1 cellular context compared by ENCODE assay signal in the genomic region with DNA sequence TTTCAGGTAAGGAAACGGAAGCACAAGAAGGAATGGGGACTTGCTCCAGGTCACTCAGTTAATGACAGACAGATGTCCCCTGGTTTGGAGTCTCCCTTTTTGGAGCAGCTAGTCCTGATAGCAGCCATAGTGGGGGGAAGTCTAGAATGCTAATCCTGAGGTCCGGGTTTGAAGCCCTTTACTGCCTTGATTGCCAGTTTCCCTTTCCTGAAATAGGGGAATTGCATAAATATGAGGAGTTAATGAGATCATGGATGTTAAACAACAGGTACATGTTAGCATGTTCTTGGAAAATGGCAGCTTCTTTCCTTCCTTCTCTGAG.
TF ChIP-seq lines count a peak whose summit lies in the region.

No MANE protein-coding gene starts in this region.

TF ChIP-seq in HepG2, 621 proteins besides CTCF, POLR2A, EP300 and RAD21:
- TF ChIP-seq ZNF510 (CRISPR knock-in tag; IDR thresholded peaks at IDR 0.05; ENCODE audit: low read depth) (0 out of 2 replicates have a peak, but pooled peaks have one; percentile 34), ZNF775 (CRISPR knock-in tag; IDR thresholded peaks at IDR 0.05; ENCODE audit: borderline replicate concordance) (peak; percentile 28; the same call in 1 of the 2 replicates), ZFP1 (CRISPR knock-in tag; IDR thresholded peaks at IDR 0.05) (0 out of 2 replicates have a peak, but pooled peaks have one; percentile 18), ZBTB1 (CRISPR knock-in tag; IDR thresholded peaks at IDR 0.05; ENCODE audit: borderline replicate concordance) (no peak), SNAI1 (CRISPR knock-in tag; IDR thresholded peaks at IDR 0.05; ENCODE audit: borderline replicate concordance) (0 out of 2 replicates have a peak, but pooled peaks have one; percentile 9), KLF16 (CRISPR knock-in tag; IDR thresholded peaks at IDR 0.05) (0 out of 4 replicates have a peak, but pooled peaks of 1 of the 2 experiments have one; percentile 44), ZNF136 (CRISPR knock-in tag; IDR thresholded peaks at IDR 0.05; ENCODE audit: low read depth) (no peak), MTF2 (CRISPR knock-in tag; IDR thresholded peaks at IDR 0.05; ENCODE audit: borderline replicate concordance) (peak; percentile 95; the same call in 1 of the 2 replicates), NFE2L1 (CRISPR knock-in tag; IDR thresholded peaks at IDR 0.05; ENCODE audit: borderline replicate concordance) (no peak), HHEX (CRISPR knock-in tag; IDR thresholded peaks at IDR 0.05) (0 out of 2 replicates have a peak, but pooled peaks have one; percentile 9), GFI1 (CRISPR knock-in tag; IDR thresholded peaks at IDR 0.05; ENCODE audit: borderline replicate concordance) (peak; percentile 45; the same call in 1 of the 2 replicates), GATAD2A (CRISPR knock-in tag; IDR thresholded peaks at IDR 0.05) (peak; percentile 8; the same call in 1 of the 2 replicates), SATB2 (CRISPR knock-in tag; IDR thresholded peaks at IDR 0.05) (no peak), ZNF251 (CRISPR knock-in tag; IDR thresholded peaks at IDR 0.05) (0 out of 2 replicates have a peak, but pooled peaks have one; percentile 1), NAIF1 (CRISPR knock-in tag; IDR thresholded peaks at IDR 0.05; ENCODE audit: borderline replicate concordance) (0 out of 2 replicates have a peak, but pooled peaks have one; percentile 7)
- TF ChIP-seq, protein P1, sequence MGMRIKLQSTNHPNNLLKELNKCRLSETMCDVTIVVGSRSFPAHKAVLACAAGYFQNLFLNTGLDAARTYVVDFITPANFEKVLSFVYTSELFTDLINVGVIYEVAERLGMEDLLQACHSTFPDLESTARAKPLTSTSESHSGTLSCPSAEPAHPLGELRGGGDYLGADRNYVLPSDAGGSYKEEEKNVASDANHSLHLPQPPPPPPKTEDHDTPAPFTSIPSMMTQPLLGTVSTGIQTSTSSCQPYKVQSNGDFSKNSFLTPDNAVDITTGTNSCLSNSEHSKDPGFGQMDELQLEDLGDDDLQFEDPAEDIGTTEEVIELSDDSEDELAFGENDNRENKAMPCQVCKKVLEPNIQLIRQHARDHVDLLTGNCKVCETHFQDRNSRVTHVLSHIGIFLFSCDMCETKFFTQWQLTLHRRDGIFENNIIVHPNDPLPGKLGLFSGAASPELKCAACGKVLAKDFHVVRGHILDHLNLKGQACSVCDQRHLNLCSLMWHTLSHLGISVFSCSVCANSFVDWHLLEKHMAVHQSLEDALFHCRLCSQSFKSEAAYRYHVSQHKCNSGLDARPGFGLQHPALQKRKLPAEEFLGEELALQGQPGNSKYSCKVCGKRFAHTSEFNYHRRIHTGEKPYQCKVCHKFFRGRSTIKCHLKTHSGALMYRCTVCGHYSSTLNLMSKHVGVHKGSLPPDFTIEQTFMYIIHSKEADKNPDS (CRISPR knock-in tag; IDR thresholded peaks at IDR 0.05): 0 out of 2 replicates have a peak, but pooled peaks have one; percentile 4
- TF ChIP-seq, protein P2, sequence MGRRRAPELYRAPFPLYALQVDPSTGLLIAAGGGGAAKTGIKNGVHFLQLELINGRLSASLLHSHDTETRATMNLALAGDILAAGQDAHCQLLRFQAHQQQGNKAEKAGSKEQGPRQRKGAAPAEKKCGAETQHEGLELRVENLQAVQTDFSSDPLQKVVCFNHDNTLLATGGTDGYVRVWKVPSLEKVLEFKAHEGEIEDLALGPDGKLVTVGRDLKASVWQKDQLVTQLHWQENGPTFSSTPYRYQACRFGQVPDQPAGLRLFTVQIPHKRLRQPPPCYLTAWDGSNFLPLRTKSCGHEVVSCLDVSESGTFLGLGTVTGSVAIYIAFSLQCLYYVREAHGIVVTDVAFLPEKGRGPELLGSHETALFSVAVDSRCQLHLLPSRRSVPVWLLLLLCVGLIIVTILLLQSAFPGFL (CRISPR knock-in tag; IDR thresholded peaks at IDR 0.05): peak; percentile 7; the same call in 1 of the 2 replicates
- TF ChIP-seq, protein P3, sequence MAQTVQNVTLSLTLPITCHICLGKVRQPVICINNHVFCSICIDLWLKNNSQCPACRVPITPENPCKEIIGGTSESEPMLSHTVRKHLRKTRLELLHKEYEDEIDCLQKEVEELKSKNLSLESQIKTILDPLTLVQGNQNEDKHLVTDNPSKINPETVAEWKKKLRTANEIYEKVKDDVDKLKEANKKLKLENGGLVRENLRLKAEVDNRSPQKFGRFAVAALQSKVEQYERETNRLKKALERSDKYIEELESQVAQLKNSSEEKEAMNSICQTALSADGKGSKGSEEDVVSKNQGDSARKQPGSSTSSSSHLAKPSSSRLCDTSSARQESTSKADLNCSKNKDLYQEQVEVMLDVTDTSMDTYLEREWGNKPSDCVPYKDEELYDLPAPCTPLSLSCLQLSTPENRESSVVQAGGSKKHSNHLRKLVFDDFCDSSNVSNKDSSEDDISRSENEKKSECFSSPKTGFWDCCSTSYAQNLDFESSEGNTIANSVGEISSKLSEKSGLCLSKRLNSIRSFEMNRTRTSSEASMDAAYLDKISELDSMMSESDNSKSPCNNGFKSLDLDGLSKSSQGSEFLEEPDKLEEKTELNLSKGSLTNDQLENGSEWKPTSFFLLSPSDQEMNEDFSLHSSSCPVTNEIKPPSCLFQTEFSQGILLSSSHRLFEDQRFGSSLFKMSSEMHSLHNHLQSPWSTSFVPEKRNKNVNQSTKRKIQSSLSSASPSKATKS (CRISPR knock-in tag; IDR thresholded peaks at IDR 0.05): 0 out of 2 replicates have a peak, but pooled peaks have one; percentile 33
- TF ChIP-seq, protein P4, sequence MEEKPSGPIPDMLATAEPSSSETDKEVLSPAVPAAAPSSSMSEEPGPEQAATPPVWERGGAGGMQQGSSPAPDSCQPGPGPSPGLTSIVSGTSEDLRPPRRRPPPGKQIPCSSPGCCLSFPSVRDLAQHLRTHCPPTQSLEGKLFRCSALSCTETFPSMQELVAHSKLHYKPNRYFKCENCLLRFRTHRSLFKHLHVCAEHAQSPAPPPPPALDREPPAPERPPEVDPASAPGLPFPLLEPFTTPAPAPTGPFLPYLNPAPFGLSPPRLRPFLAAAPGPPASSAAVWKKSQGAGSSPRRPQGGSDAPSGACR (CRISPR knock-in tag; IDR thresholded peaks at IDR 0.05): peak; percentile 66; the same call in 1 of the 2 replicates
- TF ChIP-seq, protein P5, sequence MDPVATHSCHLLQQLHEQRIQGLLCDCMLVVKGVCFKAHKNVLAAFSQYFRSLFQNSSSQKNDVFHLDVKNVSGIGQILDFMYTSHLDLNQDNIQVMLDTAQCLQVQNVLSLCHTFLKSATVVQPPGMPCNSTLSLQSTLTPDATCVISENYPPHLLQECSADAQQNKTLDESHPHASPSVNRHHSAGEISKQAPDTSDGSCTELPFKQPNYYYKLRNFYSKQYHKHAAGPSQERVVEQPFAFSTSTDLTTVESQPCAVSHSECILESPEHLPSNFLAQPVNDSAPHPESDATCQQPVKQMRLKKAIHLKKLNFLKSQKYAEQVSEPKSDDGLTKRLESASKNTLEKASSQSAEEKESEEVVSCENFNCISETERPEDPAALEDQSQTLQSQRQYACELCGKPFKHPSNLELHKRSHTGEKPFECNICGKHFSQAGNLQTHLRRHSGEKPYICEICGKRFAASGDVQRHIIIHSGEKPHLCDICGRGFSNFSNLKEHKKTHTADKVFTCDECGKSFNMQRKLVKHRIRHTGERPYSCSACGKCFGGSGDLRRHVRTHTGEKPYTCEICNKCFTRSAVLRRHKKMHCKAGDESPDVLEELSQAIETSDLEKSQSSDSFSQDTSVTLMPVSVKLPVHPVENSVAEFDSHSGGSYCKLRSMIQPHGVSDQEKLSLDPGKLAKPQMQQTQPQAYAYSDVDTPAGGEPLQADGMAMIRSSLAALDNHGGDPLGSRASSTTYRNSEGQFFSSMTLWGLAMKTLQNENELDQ (CRISPR knock-in tag; IDR thresholded peaks at IDR 0.05; ENCODE audit: borderline replicate concordance): no peak
- TF ChIP-seq, protein P6, sequence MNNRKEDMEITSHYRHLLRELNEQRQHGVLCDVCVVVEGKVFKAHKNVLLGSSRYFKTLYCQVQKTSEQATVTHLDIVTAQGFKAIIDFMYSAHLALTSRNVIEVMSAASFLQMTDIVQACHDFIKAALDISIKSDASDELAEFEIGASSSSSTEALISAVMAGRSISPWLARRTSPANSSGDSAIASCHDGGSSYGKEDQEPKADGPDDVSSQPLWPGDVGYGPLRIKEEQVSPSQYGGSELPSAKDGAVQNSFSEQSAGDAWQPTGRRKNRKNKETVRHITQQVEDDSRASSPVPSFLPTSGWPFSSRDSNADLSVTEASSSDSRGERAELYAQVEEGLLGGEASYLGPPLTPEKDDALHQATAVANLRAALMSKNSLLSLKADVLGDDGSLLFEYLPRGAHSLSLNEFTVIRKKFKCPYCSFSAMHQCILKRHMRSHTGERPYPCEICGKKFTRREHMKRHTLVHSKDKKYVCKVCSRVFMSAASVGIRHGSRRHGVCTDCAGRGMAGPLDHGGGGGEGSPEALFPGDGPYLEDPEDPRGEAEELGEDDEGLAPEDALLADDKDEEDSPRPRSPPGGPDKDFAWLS (CRISPR knock-in tag; IDR thresholded peaks at IDR 0.05; ENCODE audit: borderline replicate concordance): 0 out of 2 replicates have a peak, but pooled peaks have one; percentile 62
